Comparison of ENCODE assay signal across 9 cellular contexts in the genomic region with DNA sequence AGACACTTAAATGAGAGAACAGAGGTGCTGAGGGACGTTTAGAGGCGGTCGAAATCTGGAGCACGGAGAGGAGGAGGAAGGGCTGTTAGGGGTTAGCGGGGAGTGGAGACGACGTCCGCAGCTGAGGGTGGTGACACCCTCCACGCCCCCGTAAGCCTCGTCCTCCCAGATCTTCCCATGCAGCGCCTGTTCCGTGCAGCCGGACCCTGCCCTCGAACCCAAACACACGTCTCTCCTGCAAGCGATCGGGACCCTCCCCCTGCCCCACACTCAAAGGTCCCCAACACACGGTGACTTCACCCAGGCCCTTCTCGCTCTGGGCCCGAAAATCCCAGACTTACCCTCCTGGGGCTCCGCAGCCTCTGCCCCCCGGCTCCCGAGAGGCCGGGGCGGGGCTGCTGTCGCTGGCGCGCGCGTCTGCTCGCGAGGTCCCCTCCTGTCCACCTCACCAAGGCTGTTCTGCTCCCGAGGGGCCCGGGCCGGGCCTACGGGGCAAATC. TPM values are rescaled to one million over a fixed set of nuclear protein-coding genes. Genes with fewer than 3 reads are reported as not detected.
DNase-seq lines count a peak whose midpoint lies in the region; ATAC-seq and TF ChIP-seq lines count a peak whose summit lies in the region.
"Not testable (repeated sequence)": the region's sequence is repeated elsewhere in the genome, so short reads cannot be mapped to it uniquely, and the experiment has no call there.
"Had no signal": no experiment of that assay in that cellular context is flagged by ENCODE, and none has a peak within 500 bp of the region (broad histone marks: within the 10 kb centered on the region; RNA-seq: fewer than 3 reads in every experiment).

No MANE protein-coding gene starts in this region.

- not testable (repeated sequence) for BruUV-seq in MCF 10A (replicated peaks; lab: Mats Ljungman, UMichigan)

- H3K4me3 ChIP-seq in GM12875 (ENCODE audit: low read depth, low read length): peak overlapping the region; percentile 74
- H3K4me3 ChIP-seq in gastroesophageal sphincter: peak overlapping the region; percentile 78 to 94
- H3K4me3 ChIP-seq in mucosa of descending colon: peak overlapping the region; percentile 93
- peak overlapping the region; percentile 87 to 88 (median 87) for H3K4me3 ChIP-seq in skeletal muscle tissue (ENCODE audit: low read length in 3 of 3)

- intact Hi-C loops in activated CD4-positive, alpha-beta T cell treated with anti-CD3 and anti-CD28 coated beads, Interleukin-2, amount 10 ng/mL, durations not matched to agents 24 days and 14 days (cut with micrococcal nuclease): loop anchor here (10.0 kb wide), 1 partner anchor 248 kb away; a partner anchor contains a TSS
- intact Hi-C loops in MCF 10A (cut with micrococcal nuclease): loop anchor here (5.0 to 10.0 kb wide), 2 partner anchors 108 to 205 kb away; no protein-coding TSS in a partner anchor
- intact Hi-C loops in mucosa of descending colon (cut with DNase I, micrococcal nuclease): not testable (repeated sequence)

- H3K27me3 ChIP-seq in gastroesophageal sphincter; skeletal muscle tissue (ENCODE audit: control insufficient read depth in 3 of 3, insufficient read depth in 3 of 3, low read length in 3 of 3): not testable (repeated sequence)

- peak overlapping the region; percentile 80 for H3K27ac Mint-ChIP-seq in activated CD4-positive, alpha-beta T cell treated with anti-CD3 and anti-CD28 coated beads, Interleukin-2, amount 10 ng/mL, durations not matched to agents 24 days and 14 days
- H3K27ac Mint-ChIP-seq in MCF 10A (ENCODE audit: low read depth, unreplicated experiment): peak overlapping the region; percentile 93

- not testable (repeated sequence) for TF ChIP-seq CTCF in 22Rv1 (IDR thresholded peaks at IDR 0.05); GM12875 (IDR thresholded peaks at IDR 0.05; ENCODE audit: borderline replicate concordance, insufficient read depth, low read depth, low read length); MCF 10A (IDR thresholded peaks at IDR 0.05; ENCODE audit: unreplicated experiment); gastroesophageal sphincter (IDR thresholded peaks at IDR 0.05); mucosa of descending colon (IDR thresholded peaks at IDR 0.05)

- not testable (repeated sequence) for H3K9me3 ChIP-seq in gastroesophageal sphincter; mucosa of descending colon; skeletal muscle tissue (ENCODE audit: control insufficient read depth in 3 of 3, low read length in 3 of 3)

- peaks cover 0 to 39% of the 10 kb centered on the region in 2 donors for H3K36me3 ChIP-seq in gastroesophageal sphincter
- H3K36me3 ChIP-seq in mucosa of descending colon (ENCODE audit: low read depth): not testable (repeated sequence)
- peaks cover 6 to 14% (median 10%) of the 10 kb centered on the region in 3 donors for H3K36me3 ChIP-seq in skeletal muscle tissue (ENCODE audit: control insufficient read depth in 3 of 3, insufficient read depth in 3 of 3, low read length in 3 of 3)

- POLR2A ChIA-PET in MCF 10A (lab: Yijun Ruan, JAX): not testable (repeated sequence)

- TF ChIP-seq EP300 in gastroesophageal sphincter (IDR thresholded peaks at IDR 0.05): not testable (repeated sequence)

- H3K4me1 ChIP-seq in gastroesophageal sphincter: peaks cover 3 to 27% (median 6%) of the 10 kb centered on the region in 3 donors
- not testable (repeated sequence) for H3K4me1 ChIP-seq in mucosa of descending colon (ENCODE audit: low read depth)
- peaks cover 15 to 24% (median 22%) of the 10 kb centered on the region in 3 donors for H3K4me1 ChIP-seq in skeletal muscle tissue (ENCODE audit: control insufficient read depth in 3 of 3, insufficient read depth in 3 of 3, low read length in 3 of 3)

- peak overlapping the region; percentile 97 for H3K4me3 Mint-ChIP-seq in activated CD4-positive, alpha-beta T cell treated with anti-CD3 and anti-CD28 coated beads, Interleukin-2, amount 10 ng/mL, durations not matched to agents 24 days and 14 days
- H3K4me3 Mint-ChIP-seq in MCF 10A (ENCODE audit: unreplicated experiment): peak overlapping the region; percentile 98

- peaks cover 36% of the 10 kb centered on the region for H3K36me3 Mint-ChIP-seq in activated CD4-positive, alpha-beta T cell treated with anti-CD3 and anti-CD28 coated beads, Interleukin-2, amount 10 ng/mL, durations not matched to agents 24 days and 14 days (ENCODE audit: low read depth)
- peaks cover 33% of the 10 kb centered on the region for H3K36me3 Mint-ChIP-seq in MCF 10A (ENCODE audit: insufficient read depth, unreplicated experiment)

- DNase-seq in NCI-H526 (lab: John Stamatoyannopoulos, UW): peak; percentile 15 to 33
- DNase-seq in activated CD4-positive, alpha-beta T cell treated with anti-CD3 and anti-CD28 coated beads, Interleukin-2, amount 10 ng/mL, durations not matched to agents 24 days and 14 days; MCF 10A (ENCODE audit: unreplicated experiment): not testable (repeated sequence)
- peak; percentile 15 to 53 (median 44) for DNase-seq in mucosa of descending colon

- not testable (repeated sequence) for TF ChIP-seq POLR2A in gastroesophageal sphincter (IDR thresholded peaks at IDR 0.05)

- not testable (repeated sequence) for H3K27me3 Mint-ChIP-seq in activated CD4-positive, alpha-beta T cell treated with anti-CD3 and anti-CD28 coated beads, Interleukin-2, amount 10 ng/mL, durations not matched to agents 24 days and 14 days; MCF 10A (ENCODE audit: insufficient read depth, unreplicated experiment)

- H3K9me3 Mint-ChIP-seq in activated CD4-positive, alpha-beta T cell treated with anti-CD3 and anti-CD28 coated beads, Interleukin-2, amount 10 ng/mL, durations not matched to agents 24 days and 14 days; MCF 10A (ENCODE audit: unreplicated experiment): not testable (repeated sequence)

- H3K27ac ChIP-seq in 22Rv1 (peak overlapping the region; percentile 77), gastroesophageal sphincter (peak overlapping the region; percentile 80 to 95 (median 93)), skeletal muscle tissue (ENCODE audit: low read depth, low read length) (peak overlapping the region; percentile 83)

- H3K9ac ChIP-seq in skeletal muscle tissue (ENCODE audit: low read depth in 1 of 3, low read length in 3 of 3): peak overlapping the region; percentile 79 to 89 (median 87)

- CTCF ChIA-PET in MCF 10A (lab: Yijun Ruan, JAX): not testable (repeated sequence)

- ATAC-seq in gastroesophageal sphincter: not testable (repeated sequence)
- ATAC-seq in mucosa of descending colon: peak; percentile 27

- peaks cover 22% of the 10 kb centered on the region for H3K4me1 Mint-ChIP-seq in activated CD4-positive, alpha-beta T cell treated with anti-CD3 and anti-CD28 coated beads, Interleukin-2, amount 10 ng/mL, durations not matched to agents 24 days and 14 days
- H3K4me1 Mint-ChIP-seq in MCF 10A (ENCODE audit: insufficient read depth, unreplicated experiment): peaks cover 23% of the 10 kb centered on the region

- 0% methylated on average over 4 to 9 of the region's 37 CpGs for WGBS in gastroesophageal sphincter (ENCODE audit: low coverage in 1 of 2), 2 donors

RNA-seq across cellular contexts. Expression of a gene that starts 35.2 kb away (rescaled TPM):
- total RNA-seq in activated CD4-positive, alpha-beta T cell treated with anti-CD3 and anti-CD28 coated beads, Interleukin-2, amount 10 ng/mL, durations not matched to agents 24 days and 14 days: 0.14 TPM in 1 of 2 replicates, not detected in the other
- 0.12 and 0.16 TPM in 2 replicates for total RNA-seq in MCF 10A (2022)
- not detected for total RNA-seq in gastroesophageal sphincter
- under 1 TPM in 2 of 3 donors, not detected in 1; 0.17 to 0.38 TPM for total RNA-seq in mucosa of descending colon
- total RNA-seq in skeletal muscle tissue: not detected
- total RNA-seq: Right ventricle myocardium superior had no signal

RNA-seq across cellular contexts. Expression of a gene that starts 41.2 kb away (rescaled TPM):
- total RNA-seq in activated CD4-positive, alpha-beta T cell treated with anti-CD3 and anti-CD28 coated beads, Interleukin-2, amount 10 ng/mL, durations not matched to agents 24 days and 14 days: 90.1 and 93.6 TPM in 2 replicates
- total RNA-seq in MCF 10A (2022) (41.5 and 42.3 TPM in 2 replicates), gastroesophageal sphincter (10 to 100 TPM in 3 of 4 donors, 1 to 10 TPM in 1; 9.0 to 26.8 (median 23.7) TPM), mucosa of descending colon (10 to 100 TPM; 29.2 to 43.7 (median 34.4) TPM), skeletal muscle tissue (9.4 TPM)
